In genomic region chr1:151352001-151352718, GRCh38 we compare ENCODE assay signal across 1 cellular context.
TF ChIP-seq lines count a peak whose summit lies in the region.

No MANE protein-coding gene starts in this region.

TF ChIP-seq in H1, 55 proteins besides CTCF, POLR2A, EP300 and RAD21:
- TF ChIP-seq JUND (IDR thresholded peaks at IDR 0.05; ENCODE audit: low read length) (peak; percentile 20; the same call in 1 of the 2 replicates), BRCA1 (IDR thresholded peaks at IDR 0.05; ENCODE audit: low read depth, low read length) (no peak)
